Comparison of ENCODE assay signal across 11 cellular contexts in genomic region chr1:27992271-27992670, GRCh38. TPM values are rescaled to one million over a fixed set of nuclear protein-coding genes. Genes with fewer than 3 reads are reported as not detected.
DNase-seq lines count a peak whose midpoint lies in the region; ATAC-seq and TF ChIP-seq lines count a peak whose summit lies in the region.
"Had no signal": no experiment of that assay in that cellular context is flagged by ENCODE, and none has a peak within 500 bp of the region (broad histone marks: within the 10 kb centered on the region; RNA-seq: fewer than 3 reads in every experiment).

No MANE protein-coding gene starts in this region.

- peak overlapping the region; percentile 71 for H3K27ac Mint-ChIP-seq in activated T-helper 2 cell treated with anti-CD3 and anti-CD28 coated beads, Interferon-gamma antibody, Interleukin-2, Interleukin-4, amounts not matched to agents 10 μg/mL and 5 μg/mL and 100 μg/mL, durations not matched to agents 14 hours and 24 hours and 36 hours
- peak overlapping the region; percentile 68 for H3K27ac Mint-ChIP-seq in memory B cell
- H3K27ac Mint-ChIP-seq in stimulated activated naive CD8-positive, alpha-beta T cell treated with anti-CD3 and anti-CD28 coated beads, Interleukin-15, amount 100 ng/mL, for 72 hours, result peak overlapping the region in 1 of 2 donors; percentile 72

- no peak overlapping the region for H3K4me3 ChIP-seq in cardiac muscle cell
- H3K4me3 ChIP-seq: SK-N-MC had no signal

- no peaks in the 10 kb centered on the region for H3K27me3 Mint-ChIP-seq in activated T-helper 2 cell treated with anti-CD3 and anti-CD28 coated beads, Interferon-gamma antibody, Interleukin-2, Interleukin-4, amounts not matched to agents 10 μg/mL and 5 μg/mL and 100 μg/mL, durations not matched to agents 14 hours and 24 hours and 36 hours (ENCODE audit: low read depth)
- H3K27me3 Mint-ChIP-seq in memory B cell, result no peaks in the 10 kb centered on the region
- no peaks in the 10 kb centered on the region for H3K27me3 Mint-ChIP-seq in stimulated activated naive CD8-positive, alpha-beta T cell treated with anti-CD3 and anti-CD28 coated beads, Interleukin-15, amount 100 ng/mL, for 72 hours

- no peaks in the 10 kb centered on the region for H3K9me3 ChIP-seq in cardiac muscle cell (ENCODE audit: low read depth)

- H3K4me1 Mint-ChIP-seq in activated T-helper 2 cell treated with anti-CD3 and anti-CD28 coated beads, Interferon-gamma antibody, Interleukin-2, Interleukin-4, amounts not matched to agents 10 μg/mL and 5 μg/mL and 100 μg/mL, durations not matched to agents 14 hours and 24 hours and 36 hours (ENCODE audit: low read depth), result peaks cover 17% of the 10 kb centered on the region
- no peaks in the 10 kb centered on the region for H3K4me1 Mint-ChIP-seq in memory B cell
- H3K4me1 Mint-ChIP-seq in stimulated activated naive CD8-positive, alpha-beta T cell treated with anti-CD3 and anti-CD28 coated beads, Interleukin-15, amount 100 ng/mL, for 72 hours, result peaks cover 20% of the 10 kb centered on the region

- H3K4me3 Mint-ChIP-seq in activated T-helper 2 cell treated with anti-CD3 and anti-CD28 coated beads, Interferon-gamma antibody, Interleukin-2, Interleukin-4, amounts not matched to agents 10 μg/mL and 5 μg/mL and 100 μg/mL, durations not matched to agents 14 hours and 24 hours and 36 hours (ENCODE audit: low read depth), result no peak overlapping the region
- no peak overlapping the region for H3K4me3 Mint-ChIP-seq in memory B cell
- H3K4me3 Mint-ChIP-seq in stimulated activated naive CD8-positive, alpha-beta T cell treated with anti-CD3 and anti-CD28 coated beads, Interleukin-15, amount 100 ng/mL, for 72 hours, result no peak overlapping the region

- peaks cover 48% of the 10 kb centered on the region for H3K36me3 ChIP-seq in cardiac muscle cell

- no peak for TF ChIP-seq CTCF in cardiac muscle cell (IDR thresholded peaks at IDR 0.05; ENCODE audit: low read depth, low read length)

- no peaks in the 10 kb centered on the region for H3K9me3 Mint-ChIP-seq in activated T-helper 2 cell treated with anti-CD3 and anti-CD28 coated beads, Interferon-gamma antibody, Interleukin-2, Interleukin-4, amounts not matched to agents 10 μg/mL and 5 μg/mL and 100 μg/mL, durations not matched to agents 14 hours and 24 hours and 36 hours
- no peaks in the 10 kb centered on the region for H3K9me3 Mint-ChIP-seq in memory B cell
- no peaks in the 10 kb centered on the region for H3K9me3 Mint-ChIP-seq in stimulated activated naive CD8-positive, alpha-beta T cell treated with anti-CD3 and anti-CD28 coated beads, Interleukin-15, amount 100 ng/mL, for 72 hours

- H3K4me1 ChIP-seq in cardiac muscle cell (ENCODE audit: low read depth), result peaks cover 39% of the 10 kb centered on the region

- peaks cover 67% of the 10 kb centered on the region for H3K36me3 Mint-ChIP-seq in activated T-helper 2 cell treated with anti-CD3 and anti-CD28 coated beads, Interferon-gamma antibody, Interleukin-2, Interleukin-4, amounts not matched to agents 10 μg/mL and 5 μg/mL and 100 μg/mL, durations not matched to agents 14 hours and 24 hours and 36 hours (ENCODE audit: low read depth)
- peaks cover 33% of the 10 kb centered on the region for H3K36me3 Mint-ChIP-seq in memory B cell

- intact Hi-C loops in Right ventricle myocardium superior (cut with DNase I), result no loop called here
- intact Hi-C loops in activated T-helper 2 cell treated with anti-CD3 and anti-CD28 coated beads, Interferon-gamma antibody, Interleukin-2, Interleukin-4, amounts not matched to agents 10 μg/mL and 5 μg/mL and 100 μg/mL, durations not matched to agents 14 hours and 24 hours and 36 hours (cut with micrococcal nuclease), result no loop called here

- DNase-seq in cardiac muscle cell (ENCODE audit: low read depth in 1 of 2, low spot score in 1 of 2) (peak in 1 of 2 donors; percentile 7), Right ventricle myocardium superior (no peak), memory B cell (ENCODE audit: low spot score in 2 of 2) (no peak), globus pallidus (ENCODE audit: low spot score) (no peak), HK-2 (ENCODE audit: unreplicated experiment) (no peak), HCEC 1CT (no peak)
- peak; percentile 31 for DNase-seq in activated T-helper 2 cell treated with anti-CD3 and anti-CD28 coated beads, Interferon-gamma antibody, Interleukin-2, Interleukin-4, amounts not matched to agents 10 μg/mL and 5 μg/mL and 100 μg/mL, durations not matched to agents 14 hours and 24 hours and 36 hours (ENCODE audit: low spot score)
- DNase-seq in stimulated activated naive CD8-positive, alpha-beta T cell treated with anti-CD3 and anti-CD28 coated beads, Interleukin-15, amount 100 ng/mL, for 72 hours, result peak; percentile 25 to 40
- DNase-seq: mesenchymal stem cell, NCI-H1092 treated with DMSO at 0.1 percent for 48 hours had no signal

- peak overlapping the region; percentile 88 for H3K27ac ChIP-seq in cardiac muscle cell
- H3K27ac ChIP-seq: SK-N-MC had no signal

- no peak for ATAC-seq in Right ventricle myocardium superior (ENCODE audit: poor library complexity)
- peak; percentile 66 for ATAC-seq in memory B cell (ENCODE audit: low read depth)
- ATAC-seq in stimulated activated naive CD8-positive, alpha-beta T cell treated with anti-CD3 and anti-CD28 coated beads, Interleukin-15, amount 100 ng/mL, for 72 hours, result peak; percentile 93

- no peaks in the 10 kb centered on the region for H3K27me3 ChIP-seq in cardiac muscle cell

RNA-seq across cellular contexts. Expression of gene XKR8, which starts 32.5 kb away (rescaled TPM):
- total RNA-seq in cardiac muscle cell (15.6 and 17.5 TPM in 2 replicates), Right ventricle myocardium superior (4.1 TPM)
- 13.7 and 27.4 TPM in 2 replicates for polyA plus RNA-seq in cardiac muscle cell
- 6.3 and 6.5 TPM in 2 replicates for total RNA-seq in activated T-helper 2 cell treated with anti-CD3 and anti-CD28 coated beads, Interferon-gamma antibody, Interleukin-2, Interleukin-4, amounts not matched to agents 10 μg/mL and 5 μg/mL and 100 μg/mL, durations not matched to agents 14 hours and 24 hours and 36 hours

RNA-seq across cellular contexts. Expression of gene SMPDL3B, which starts 57.5 kb away (rescaled TPM):
- 6.0 and 8.9 TPM in 2 replicates for total RNA-seq in cardiac muscle cell
- polyA plus RNA-seq in cardiac muscle cell, result 6.8 and 11.4 TPM in 2 replicates
- not detected for total RNA-seq in Right ventricle myocardium superior
- total RNA-seq in activated T-helper 2 cell treated with anti-CD3 and anti-CD28 coated beads, Interferon-gamma antibody, Interleukin-2, Interleukin-4, amounts not matched to agents 10 μg/mL and 5 μg/mL and 100 μg/mL, durations not matched to agents 14 hours and 24 hours and 36 hours, result 0.37 and 0.44 TPM in 2 replicates

Comparison
In these comparisons a context has a peak if more than half of its experiments do, and no peak if none do; other contexts are left out.
1. DNase-seq: peak in activated T-helper 2 cell treated with anti-CD3 and anti-CD28 coated beads, Interferon-gamma antibody, Interleukin-2, Interleukin-4, amounts not matched to agents 10 μg/mL and 5 μg/mL and 100 μg/mL, durations not matched to agents 14 hours and 24 hours and 36 hours (single experiment) and stimulated activated naive CD8-positive, alpha-beta T cell treated with anti-CD3 and anti-CD28 coated beads, Interleukin-15, amount 100 ng/mL, for 72 hours (2 of 2); none in Right ventricle myocardium superior (single experiment), memory B cell (0 of 2), globus pallidus (single experiment), HK-2 (single experiment) and HCEC 1CT (single experiment).